1 cellular context compared by ENCODE assay signal in the genomic region with DNA sequence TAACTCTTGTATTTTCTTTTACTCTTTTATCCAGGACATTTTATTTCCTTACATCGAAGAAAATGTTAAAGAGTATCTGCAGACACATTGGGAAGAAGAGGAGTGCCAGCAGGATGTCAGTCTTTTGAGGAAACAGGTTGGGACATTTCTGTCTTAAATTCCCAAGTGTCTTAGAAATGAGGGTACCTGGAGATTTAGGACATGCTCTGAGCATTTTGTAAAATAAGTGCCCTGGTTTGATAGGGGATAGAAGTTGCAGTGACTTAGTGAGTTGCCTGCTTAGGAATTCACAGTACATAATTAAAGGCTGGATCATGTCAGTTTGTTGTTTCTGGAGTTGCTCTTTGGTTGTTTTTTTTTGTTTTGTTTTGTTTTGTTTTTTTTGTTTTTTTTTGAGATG.
TF ChIP-seq lines count a peak whose summit lies in the region.

No MANE protein-coding gene starts in this region.

TF ChIP-seq in GM12878, 131 proteins besides CTCF, POLR2A, EP300 and RAD21:
- TF ChIP-seq NFXL1 (IDR thresholded peaks at IDR 0.05; ENCODE audit: borderline replicate concordance) (no peak), MTA2 (IDR thresholded peaks at IDR 0.05; ENCODE audit: low read depth) (no peak), ZNF217 (IDR thresholded peaks at IDR 0.05) (no peak), PRDM15 (CRISPR knock-in tag; IDR thresholded peaks at IDR 0.05) (no peak), ZBTB4 (CRISPR knock-in tag; IDR thresholded peaks at IDR 0.05) (no peak), SMAD5 (IDR thresholded peaks at IDR 0.05; ENCODE audit: low read depth) (no peak), HDAC6 (IDR thresholded peaks at IDR 0.05; ENCODE audit: unreplicated experiment) (no peak), ETV6 (conservative IDR thresholded peaks at IDR 0.05 in 1 of 2, IDR thresholded peaks at IDR 0.05 in 1 of 2; ENCODE audit: borderline replicate concordance in 1 of 2, low read depth in 1 of 2) (no peak), TAF1 (IDR thresholded peaks at IDR 0.05; ENCODE audit: borderline replicate concordance, low read depth, low read length) (no peak), GABPA (IDR thresholded peaks at IDR 0.05; ENCODE audit: low read depth) (no peak), CHD2 (IDR thresholded peaks at IDR 0.05; ENCODE audit: borderline replicate concordance, low read depth, low read length) (no peak), WRNIP1 (IDR thresholded peaks at IDR 0.05; ENCODE audit: borderline replicate concordance, low read depth, low read length) (no peak), BHLHE40 (IDR thresholded peaks at IDR 0.05; ENCODE audit: borderline replicate concordance in 1 of 2, low read depth in 2 of 2, low read length in 1 of 2) (no peak), SRF (IDR thresholded peaks at IDR 0.05; ENCODE audit: low read depth in 2 of 2, low read length in 2 of 2) (no peak), ZBTB11 (CRISPR knock-in tag; IDR thresholded peaks at IDR 0.05) (no peak), PML (IDR thresholded peaks at IDR 0.05; ENCODE audit: low read length) (no peak)
- TF ChIP-seq, protein P1, sequence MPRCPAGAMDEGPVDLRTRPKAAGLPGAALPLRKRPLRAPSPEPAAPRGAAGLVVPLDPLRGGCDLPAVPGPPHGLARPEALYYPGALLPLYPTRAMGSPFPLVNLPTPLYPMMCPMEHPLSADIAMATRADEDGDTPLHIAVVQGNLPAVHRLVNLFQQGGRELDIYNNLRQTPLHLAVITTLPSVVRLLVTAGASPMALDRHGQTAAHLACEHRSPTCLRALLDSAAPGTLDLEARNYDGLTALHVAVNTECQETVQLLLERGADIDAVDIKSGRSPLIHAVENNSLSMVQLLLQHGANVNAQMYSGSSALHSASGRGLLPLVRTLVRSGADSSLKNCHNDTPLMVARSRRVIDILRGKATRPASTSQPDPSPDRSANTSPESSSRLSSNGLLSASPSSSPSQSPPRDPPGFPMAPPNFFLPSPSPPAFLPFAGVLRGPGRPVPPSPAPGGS (IDR thresholded peaks at IDR 0.05; ENCODE audit: borderline replicate concordance, insufficient read depth, low read depth, low read length, poor library complexity, severe bottlenecking), result no peak
- TF ChIP-seq, protein P2, sequence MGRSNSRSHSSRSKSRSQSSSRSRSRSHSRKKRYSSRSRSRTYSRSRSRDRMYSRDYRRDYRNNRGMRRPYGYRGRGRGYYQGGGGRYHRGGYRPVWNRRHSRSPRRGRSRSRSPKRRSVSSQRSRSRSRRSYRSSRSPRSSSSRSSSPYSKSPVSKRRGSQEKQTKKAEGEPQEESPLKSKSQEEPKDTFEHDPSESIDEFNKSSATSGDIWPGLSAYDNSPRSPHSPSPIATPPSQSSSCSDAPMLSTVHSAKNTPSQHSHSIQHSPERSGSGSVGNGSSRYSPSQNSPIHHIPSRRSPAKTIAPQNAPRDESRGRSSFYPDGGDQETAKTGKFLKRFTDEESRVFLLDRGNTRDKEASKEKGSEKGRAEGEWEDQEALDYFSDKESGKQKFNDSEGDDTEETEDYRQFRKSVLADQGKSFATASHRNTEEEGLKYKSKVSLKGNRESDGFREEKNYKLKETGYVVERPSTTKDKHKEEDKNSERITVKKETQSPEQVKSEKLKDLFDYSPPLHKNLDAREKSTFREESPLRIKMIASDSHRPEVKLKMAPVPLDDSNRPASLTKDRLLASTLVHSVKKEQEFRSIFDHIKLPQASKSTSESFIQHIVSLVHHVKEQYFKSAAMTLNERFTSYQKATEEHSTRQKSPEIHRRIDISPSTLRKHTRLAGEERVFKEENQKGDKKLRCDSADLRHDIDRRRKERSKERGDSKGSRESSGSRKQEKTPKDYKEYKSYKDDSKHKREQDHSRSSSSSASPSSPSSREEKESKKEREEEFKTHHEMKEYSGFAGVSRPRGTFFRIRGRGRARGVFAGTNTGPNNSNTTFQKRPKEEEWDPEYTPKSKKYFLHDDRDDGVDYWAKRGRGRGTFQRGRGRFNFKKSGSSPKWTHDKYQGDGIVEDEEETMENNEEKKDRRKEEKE (IDR thresholded peaks at IDR 0.05), result no peak
